Comparison of ENCODE assay signal across 1 cellular context in the genomic region with DNA sequence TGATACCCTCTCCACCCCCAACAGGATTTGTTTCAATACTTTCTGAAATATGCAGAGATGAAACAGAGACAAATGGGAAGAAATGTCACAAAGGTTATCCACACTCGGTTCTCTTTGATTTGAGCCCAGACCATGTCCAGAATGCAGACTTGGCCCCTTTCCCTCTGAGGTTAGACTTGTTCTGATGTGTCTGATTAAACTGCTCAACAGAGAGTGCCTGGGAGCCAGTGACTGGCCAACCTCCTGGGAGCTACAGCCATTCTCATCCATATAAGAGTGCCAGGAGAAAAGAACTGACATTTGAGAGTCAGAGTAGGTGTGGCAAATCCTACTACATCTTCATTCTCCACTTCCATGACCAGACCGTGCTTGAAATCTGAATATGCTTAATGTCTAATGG.
TF ChIP-seq lines count a peak whose summit lies in the region.

No MANE protein-coding gene starts in this region.

TF ChIP-seq in IMR-90, 13 proteins besides CTCF, POLR2A, EP300 and RAD21:
- no peak for TF ChIP-seq MAFK (IDR thresholded peaks at IDR 0.05; ENCODE audit: low read depth, low read length)
- TF ChIP-seq CHD1 (IDR thresholded peaks at IDR 0.05; ENCODE audit: low read depth, low read length): no peak
- no peak for TF ChIP-seq BHLHE40 (IDR thresholded peaks at IDR 0.05; ENCODE audit: low read depth, low read length)
- no peak for TF ChIP-seq FOS (IDR thresholded peaks at IDR 0.05; ENCODE audit: low read depth, low read length)
- TF ChIP-seq CEBPB (IDR thresholded peaks at IDR 0.05; ENCODE audit: low read depth, low read length): no peak
